ENCODE assay signal across 8 cellular contexts in genomic region chr3:45612918-45613602, GRCh38. TPM values are rescaled to one million over a fixed set of nuclear protein-coding genes. Genes with fewer than 3 reads are reported as not detected.
DNase-seq lines count a peak whose midpoint lies in the region; ATAC-seq and TF ChIP-seq lines count a peak whose summit lies in the region.

No MANE protein-coding gene starts in this region.

- peaks cover 0 to 1% (median 0%) of the 10 kb centered on the region in 4 donors for H3K36me3 ChIP-seq in right lobe of liver

- intact Hi-C loops in right lobe of liver (cut with DNase I) = no loop called here
- intact Hi-C loops in posterior vena cava (cut with DNase I) = no loop called here

- H3K27me3 ChIP-seq in right lobe of liver = no peaks in the 10 kb centered on the region

- no peak for TF ChIP-seq CTCF in right lobe of liver (IDR thresholded peaks at IDR 0.05)

- TF ChIP-seq POLR2A in right lobe of liver (IDR thresholded peaks at IDR 0.05) = no peak

- no peak overlapping the region for H3K4me3 ChIP-seq in right lobe of liver

- peaks cover 0 to 46% (median 16%) of the 10 kb centered on the region in 4 donors for H3K4me1 ChIP-seq in right lobe of liver

- H3K27ac ChIP-seq in right lobe of liver = peak overlapping the region in 2 of 3 donors; percentile 13 to 27

- WGBS in right lobe of liver (ENCODE audit: insufficient coverage, low coverage, low lambda C conversion rate, missing lambda C conversion rate) = 34% methylated on average over 7 of the region's 7 CpGs

- no peaks in the 10 kb centered on the region for H3K9me3 ChIP-seq in right lobe of liver

- ATAC-seq in GM18861 (IDR thresholded peaks at IDR 0.05; ENCODE audit: unreplicated experiment) (peak; percentile 64), HG02623 (IDR thresholded peaks at IDR 0.05; ENCODE audit: unreplicated experiment) (peak; percentile 71), right lobe of liver (peak in 2 of 4 donors; percentile 14 to 33)

- peak; percentile 47 for DNase-seq in NCI-H187 treated with DMSO at 0.1 percent for 48 hours (lab: John Stamatoyannopoulos, UW)
- DNase-seq in right lobe of liver = no peak
- DNase-seq in stimulated activated CD8-positive, alpha-beta memory T cell treated with anti-CD3 and anti-CD28 coated beads, Interleukin-4, amount 100 ng/mL, for 48 hours = no peak
- no peak for DNase-seq in posterior vena cava (ENCODE audit: low spot score)
- no peak for DNase-seq in GF-D8 (lab: John Stamatoyannopoulos, UW)
- no peak for DNase-seq in stimulated activated CD4-positive, alpha-beta T cell treated with anti-CD3 and anti-CD28 coated beads, Interleukin-15, amount 100 ng/mL, for 24 hours

RNA-seq across cellular contexts. Expression of gene LIMD1, which starts 18.5 kb away (rescaled TPM):
- total RNA-seq in right lobe of liver (10 to 100 TPM; 23.4 to 47.7 (median 31.0) TPM), posterior vena cava (10 to 100 TPM; 28.9 to 33.5 TPM)
